Comparison of ENCODE assay signal across 8 cellular contexts in genomic region chr9:127562841-127563523, GRCh38. TPM values are rescaled to one million over a fixed set of nuclear protein-coding genes. Genes with fewer than 3 reads are reported as not detected.
DNase-seq lines count a peak whose midpoint lies in the region; ATAC-seq, FAIRE-seq and TF ChIP-seq lines count a peak whose summit lies in the region.

No MANE protein-coding gene starts in this region.

- H3K36me3 ChIP-seq in mammary epithelial cell (ENCODE audit: insufficient read depth, low read length) (peaks cover 23% of the 10 kb centered on the region), thyroid gland (peaks cover 2 to 21% of the 10 kb centered on the region in 2 donors)
- no peaks in the 10 kb centered on the region for H3K36me3 ChIP-seq in naive thymus-derived CD4-positive, alpha-beta T cell (ENCODE audit: control insufficient read depth in 2 of 3, insufficient read depth in 3 of 3, low read length in 3 of 3)

- intact Hi-C loops in mammary epithelial cell (cut with micrococcal nuclease) = loop anchor here (1.0 kb wide), 1 partner anchor 28 kb away; no protein-coding TSS in a partner anchor
- intact Hi-C loops in thyroid gland (cut with DNase I) = no loop called here
- intact Hi-C loops in naive thymus-derived CD4-positive, alpha-beta T cell (cut with micrococcal nuclease) = no loop called here

- no peak for FAIRE-seq in frontal cortex (lab: Jason Lieb, UNC)

- H3K4me1 ChIP-seq in mammary epithelial cell (ENCODE audit: insufficient read depth, low read length) (peaks cover 76% of the 10 kb centered on the region), thyroid gland (peaks cover 76 to 85% of the 10 kb centered on the region in 2 donors)
- H3K4me1 ChIP-seq in naive thymus-derived CD4-positive, alpha-beta T cell (ENCODE audit: control insufficient read depth in 2 of 2, insufficient read depth in 2 of 2, low read length in 2 of 2) = peaks cover 7 to 20% of the 10 kb centered on the region in 2 donors

- H3K9ac ChIP-seq in mammary epithelial cell (ENCODE audit: insufficient read depth, low read length) = peak overlapping the region; percentile 45

- H3K79me2 ChIP-seq in mammary epithelial cell (ENCODE audit: insufficient read depth, low read length) = peaks cover 95% of the 10 kb centered on the region

- H3K27me3 Mint-ChIP-seq in naive thymus-derived CD4-positive, alpha-beta T cell = no peaks in the 10 kb centered on the region

- no peaks in the 10 kb centered on the region for H3K27me3 ChIP-seq in mammary epithelial cell (ENCODE audit: insufficient read depth, low read length)
- no peaks in the 10 kb centered on the region for H3K27me3 ChIP-seq in thyroid gland
- no peaks in the 10 kb centered on the region for H3K27me3 ChIP-seq in naive thymus-derived CD4-positive, alpha-beta T cell (ENCODE audit: control insufficient read depth in 2 of 2, insufficient read depth in 2 of 2, low read length in 2 of 2)

- ATAC-seq in naive thymus-derived CD4-positive, alpha-beta T cell = no peak

- H3K4me2 ChIP-seq in mammary epithelial cell (ENCODE audit: insufficient read depth, low read depth, low read length) = peak overlapping the region; percentile 42

- H3K9me3 Mint-ChIP-seq in naive thymus-derived CD4-positive, alpha-beta T cell = no peaks in the 10 kb centered on the region

- no peaks in the 10 kb centered on the region for H4K20me1 ChIP-seq in mammary epithelial cell (ENCODE audit: insufficient read depth, low read length)

- H3K9me3 ChIP-seq in mammary epithelial cell (replicated peaks; ENCODE audit: insufficient read depth, low read length) (no peaks in the 10 kb centered on the region), thyroid gland (no peaks in the 10 kb centered on the region)
- no peaks in the 10 kb centered on the region for H3K9me3 ChIP-seq in naive thymus-derived CD4-positive, alpha-beta T cell (ENCODE audit: control insufficient read depth in 2 of 3, low read length in 3 of 3)

- no peak for TF ChIP-seq POLR2A in thyroid gland (IDR thresholded peaks at IDR 0.05)

- peaks cover 39 to 71% (median 45%) of the 10 kb centered on the region in 7 donors for H3K4me1 Mint-ChIP-seq in naive thymus-derived CD4-positive, alpha-beta T cell

- H3K36me3 Mint-ChIP-seq in naive thymus-derived CD4-positive, alpha-beta T cell = peaks cover 0 to 26% (median 0%) of the 10 kb centered on the region in 5 donors

- BruUV-seq in mammary epithelial cell (replicated peaks; lab: Mats Ljungman, UMichigan) = no TSS peak

- H3K27ac ChIP-seq in mammary epithelial cell (ENCODE audit: insufficient read depth, low read depth, low read length) (peak overlapping the region; percentile 76), thyroid gland (peak overlapping the region; percentile 42 to 98 (median 95))
- no peak overlapping the region for H3K27ac ChIP-seq in naive thymus-derived CD4-positive, alpha-beta T cell (ENCODE audit: low read depth, low read length)

- WGBS in mammary epithelial cell (ENCODE audit: low coverage, missing lambda C conversion rate) = 73% methylated on average over 16 of the region's 16 CpGs
- WGBS in thyroid gland, 2 donors = 48 to 54% methylated on average over 16 of the region's 16 CpGs

- peak overlapping the region in 2 of 9 donors; percentile 18 to 20 for H3K27ac Mint-ChIP-seq in naive thymus-derived CD4-positive, alpha-beta T cell

- H3K4me3 ChIP-seq in mammary epithelial cell (replicated peaks in 1 of 3; ENCODE audit: insufficient read depth in 1 of 3, low read depth in 2 of 3, low read length in 3 of 3) (no peak overlapping the region), thyroid gland (replicated peaks in 1 of 3) (no peak overlapping the region)
- no peak overlapping the region for H3K4me3 ChIP-seq in naive thymus-derived CD4-positive, alpha-beta T cell (ENCODE audit: low read length)

- in situ Hi-C loops in mammary epithelial cell (cut with MboI; ENCODE audit: low sequenced_read_pairs in 2 of 2) = no loop called here

- DNase-seq in LHCN-M2 (ENCODE audit: low read depth) (peak; percentile 75), mammary epithelial cell (no peak), kidney tubule cell (ENCODE audit: low spot score) (peak; percentile 57), thyroid gland (peak in 1 of 2 donors; percentile 50), AG08395 (ENCODE audit: low spot score) (no peak), frontal cortex (ENCODE audit: low spot score in 2 of 2) (no peak), inferior parietal cortex (ENCODE audit: extremely low spot score) (no peak)
- DNase-seq in naive thymus-derived CD4-positive, alpha-beta T cell = no peak

- TF ChIP-seq CTCF in mammary epithelial cell (conservative IDR thresholded peaks at IDR 0.05 in 1 of 2, IDR thresholded peaks at IDR 0.05 in 1 of 2; ENCODE audit: extremely low read depth in 1 of 2, insufficient read depth in 1 of 2, low read depth in 1 of 2, low read length in 2 of 2) = no peak
- TF ChIP-seq CTCF in thyroid gland (IDR thresholded peaks at IDR 0.05) = no peak

- no peak overlapping the region for H3K4me3 Mint-ChIP-seq in naive thymus-derived CD4-positive, alpha-beta T cell

- CTCF ChIA-PET in mammary epithelial cell (lab: Charles Lee; ENCODE audit: low non-redundant PET) = no interaction called here
- CTCF ChIA-PET in naive thymus-derived CD4-positive, alpha-beta T cell (lab: Charles Lee) = no interaction called here

- POLR2A ChIA-PET in naive thymus-derived CD4-positive, alpha-beta T cell (lab: Charles Lee) = no interaction called here

- H2AFZ ChIP-seq in mammary epithelial cell (ENCODE audit: low read depth, low read length) = no peak overlapping the region

- dilution Hi-C loops in mammary epithelial cell (cut with HindIII; ENCODE audit: low sequenced_read_pairs) = loop anchor here (5.0 kb wide), 1 partner anchor 36 kb away; no protein-coding TSS in a partner anchor

RNA-seq across cellular contexts. Expression of gene STXBP1, which starts 49.1 kb away (rescaled TPM):
- total RNA-seq in LHCN-M2 (2014; rRNA removed) (40.4 and 98.0 TPM in 2 replicates), mammary epithelial cell (10 to 100 TPM; 32.5 to 72.5 TPM), thyroid gland (100 to 1,000 TPM in 2 of 4 donors, 10 to 100 TPM in 2; 23.8 to 139 (median 106) TPM), frontal cortex (63.2 TPM)
- 33.2 TPM for polyA plus RNA-seq in LHCN-M2 (2012)
- 31.6 TPM for polyA plus RNA-seq in mammary epithelial cell
- polyA minus RNA-seq in mammary epithelial cell = 107 TPM
- 10 to 100 TPM in 4 of 5 experiments, 1 to 10 TPM in 1; 6.7 to 17.8 (median 14.1) TPM for total RNA-seq in naive thymus-derived CD4-positive, alpha-beta T cell
- polyA plus RNA-seq in naive thymus-derived CD4-positive, alpha-beta T cell = 1 to 10 TPM; 3.0 to 3.3 TPM

Comparison
In these comparisons a context has a peak if more than half of its experiments do, and no peak if none do; other contexts are left out.
1. DNase-seq: peak in LHCN-M2 (single experiment) and kidney tubule cell (single experiment); none in mammary epithelial cell (single experiment), naive thymus-derived CD4-positive, alpha-beta T cell (0 of 9), AG08395 (single experiment), frontal cortex (0 of 2) and inferior parietal cortex (single experiment).